Comparison of ENCODE assay signal across 8 cellular contexts in genomic region chr10:91797077-91797690, GRCh38. TPM values are rescaled to one million over a fixed set of nuclear protein-coding genes. Genes with fewer than 3 reads are reported as not detected.
A peak's percentile ranks its signal among the peaks of the same experiment; 100 is the strongest.
DNase-seq lines count a peak whose midpoint lies in the region; ATAC-seq and TF ChIP-seq lines count a peak whose summit lies in the region.

No MANE protein-coding gene starts in this region.

- no peak for TF ChIP-seq POLR2A in Peyer's patch (IDR thresholded peaks at IDR 0.05)

- H3K4me1 ChIP-seq in Peyer's patch, result peaks cover 0 to 32% (median 12%) of the 10 kb centered on the region in 4 donors

- H3K27ac ChIP-seq in Peyer's patch, result peak overlapping the region; percentile 94 to 98 (median 98)

- no peaks in the 10 kb centered on the region for H3K27me3 ChIP-seq in Peyer's patch

- TF ChIP-seq CTCF in Peyer's patch (IDR thresholded peaks at IDR 0.05) (no peak), GM13977 (IDR thresholded peaks at IDR 0.05; ENCODE audit: extremely low read depth, insufficient read depth, missing control alignments) (no peak)

- no peaks in the 10 kb centered on the region for H3K9me3 ChIP-seq in Peyer's patch

- ATAC-seq in esophagus mucosa (peak; percentile 33), GM18868 (IDR thresholded peaks at IDR 0.05; ENCODE audit: unreplicated experiment) (no peak), GM18502 (IDR thresholded peaks at IDR 0.05; ENCODE audit: poor library complexity, unreplicated experiment) (no peak)

- in situ Hi-C loops in GM13977 (cut with MboI; ENCODE audit: low pct_unique_long_range_greater_than_20kb, low sequenced_read_pairs, unreplicated experiment), result no loop called here

- H3K4me3 ChIP-seq in GM08714 (ENCODE audit: low read length), result peak overlapping the region; percentile 96; the same call in 1 of the 2 replicates
- peak overlapping the region; percentile 33 to 97 (median 54) for H3K4me3 ChIP-seq in Peyer's patch

- DNase-seq in Peyer's patch (no peak), pons (ENCODE audit: low spot score) (peak; percentile 12), GM13977 (ENCODE audit: low spot score) (no peak)
- DNase-seq in activated CD4-positive, CD25-positive, alpha-beta regulatory T cell treated with anti-CD3 and anti-CD28 coated beads, Interleukin-2, amount 50 U/mL, for 72 hours, result no peak

- H3K36me3 ChIP-seq in Peyer's patch, result no peaks in the 10 kb centered on the region

RNA-seq across cellular contexts. Expression of gene TNKS2, which starts 1.0 kb away (rescaled TPM):
- total RNA-seq in Peyer's patch, result 10 to 100 TPM; 27.8 to 47.0 (median 31.3) TPM
- total RNA-seq in esophagus mucosa, result 28.4 TPM
